8 cellular contexts compared by ENCODE assay signal in genomic region chr1:37475380-37476086, GRCh38. TPM values are rescaled to one million over a fixed set of nuclear protein-coding genes. Genes with fewer than 3 reads are reported as not detected.
DNase-seq lines count a peak whose midpoint lies in the region; ATAC-seq, FAIRE-seq and TF ChIP-seq lines count a peak whose summit lies in the region.

No MANE protein-coding gene starts in this region.

- no peaks in the 10 kb centered on the region for H3K9me3 ChIP-seq in heart right ventricle
- H3K9me3 ChIP-seq in liver (ENCODE audit: control insufficient read depth in 4 of 4, low read length in 3 of 4), result no peaks in the 10 kb centered on the region
- no peaks in the 10 kb centered on the region for H3K9me3 ChIP-seq in upper lobe of left lung

- peak in 1 of 4 donors; percentile 14 for TF ChIP-seq POLR2A in upper lobe of left lung (IDR thresholded peaks at IDR 0.05)

- intact Hi-C loops in heart right ventricle (cut with DNase I) (loop anchor here in 2 of 10 donors (5.0 kb wide), 2 partner anchors 122 to 217 kb away; partner anchors contain the start of genes CDCA8 (in 1 of the 2) and GNL2 (in 1 of the 2)), Right ventricle myocardium inferior (cut with DNase I) (loop anchor here (10.0 kb wide), 1 partner anchor 79 kb away; the partner anchor contains the start of genes DNALI1 and SNIP1)

- no peak for FAIRE-seq in frontal cortex (lab: Jason Lieb, UNC)

- no peak for TF ChIP-seq RAD21 in liver (IDR thresholded peaks at IDR 0.05)

- H3K27ac ChIP-seq in heart right ventricle (peak overlapping the region in 9 of 10 donors; percentile 62 to 98 (median 94)), adipose tissue (ENCODE audit: low read depth, low read length) (peak overlapping the region; percentile 83), liver (ENCODE audit: low read depth in 1 of 2, low read length in 2 of 2) (peak overlapping the region; percentile 95 to 97), upper lobe of left lung (peak overlapping the region; percentile 96 to 99 (median 96))

- no peak for TF ChIP-seq CTCF in heart right ventricle (IDR thresholded peaks at IDR 0.05)
- TF ChIP-seq CTCF in liver (IDR thresholded peaks at IDR 0.05; ENCODE audit: low read depth, low read length, missing input control), result no peak
- no peak for TF ChIP-seq CTCF in upper lobe of left lung (IDR thresholded peaks at IDR 0.05)

- peaks cover 0 to 44% (median 5%) of the 10 kb centered on the region in 9 donors for H3K36me3 ChIP-seq in heart right ventricle
- peaks cover 0 to 4% (median 3%) of the 10 kb centered on the region in 4 donors for H3K36me3 ChIP-seq in liver (ENCODE audit: control insufficient read depth in 4 of 4, insufficient read depth in 3 of 4, low read depth in 1 of 4, low read length in 3 of 4)
- H3K36me3 ChIP-seq in upper lobe of left lung, result peaks cover 2 to 44% (median 19%) of the 10 kb centered on the region in 4 donors

- H3K4me1 ChIP-seq in heart right ventricle (peaks cover 30 to 92% (median 84%) of the 10 kb centered on the region in 9 donors), liver (ENCODE audit: control insufficient read depth in 4 of 4, insufficient read depth in 4 of 4, low read length in 3 of 4) (peaks cover 25 to 64% (median 42%) of the 10 kb centered on the region in 4 donors), upper lobe of left lung (peaks cover 81 to 91% (median 88%) of the 10 kb centered on the region in 4 donors)

- DNase-seq in heart right ventricle (peak in 1 of 2 donors; percentile 12), Right ventricle myocardium inferior (ENCODE audit: missing footprints) (no peak), upper lobe of left lung (peak; percentile 30 to 67), frontal cortex (ENCODE audit: low spot score in 2 of 2) (no peak), NCI-H1436 (lab: John Stamatoyannopoulos, UW) (no peak)

- peak overlapping the region; percentile 76 to 97 for H3K9ac ChIP-seq in liver (ENCODE audit: low read depth in 1 of 2, low read length in 2 of 2)

- no peaks in the 10 kb centered on the region for H3K27me3 ChIP-seq in heart right ventricle
- no peaks in the 10 kb centered on the region for H3K27me3 ChIP-seq in liver (ENCODE audit: control insufficient read depth in 4 of 4, insufficient read depth in 4 of 4, low read length in 3 of 4)
- H3K27me3 ChIP-seq in upper lobe of left lung, result no peaks in the 10 kb centered on the region

- ATAC-seq in heart right ventricle (no peak), Right ventricle myocardium inferior (no peak), upper lobe of left lung (ENCODE audit: low FRiP score in 2 of 2) (no peak), HG02973 (IDR thresholded peaks at IDR 0.05; ENCODE audit: unreplicated experiment) (no peak)

- TF ChIP-seq EP300 in upper lobe of left lung (IDR thresholded peaks at IDR 0.05), result no peak

- 89 to 95% methylated on average over 24 of the region's 24 CpGs for WGBS in heart right ventricle, 2 donors
- WGBS in adipose tissue, 3 donors, result 58 to 74% (median 73%) methylated on average over 24 of the region's 24 CpGs
- 74% methylated on average over 24 of the region's 24 CpGs for WGBS in liver
- WGBS in upper lobe of left lung, 2 donors, result 67 to 80% methylated on average over 1 to 23 of the region's 24 CpGs

- peak overlapping the region; percentile 59 to 98 (median 92) for H3K4me3 ChIP-seq in heart right ventricle
- H3K4me3 ChIP-seq in liver (ENCODE audit: low read depth in 1 of 3, low read length in 3 of 3), result peak overlapping the region; percentile 73 to 86 (median 73)
- peak overlapping the region; percentile 75 to 92 (median 84) for H3K4me3 ChIP-seq in upper lobe of left lung

TF ChIP-seq in liver, 16 proteins besides CTCF, POLR2A, EP300 and RAD21:
- TF ChIP-seq ZBTB33 (IDR thresholded peaks at IDR 0.05) (no peak), EGR1 (IDR thresholded peaks at IDR 0.05; ENCODE audit: low read depth in 2 of 2) (no peak), FOXA2 (IDR thresholded peaks at IDR 0.05) (no peak), YY1 (IDR thresholded peaks at IDR 0.05) (no peak), JUND (IDR thresholded peaks at IDR 0.05) (no peak), NR2F2 (IDR thresholded peaks at IDR 0.05) (no peak), FOXA1 (IDR thresholded peaks at IDR 0.05) (no peak)

RNA-seq across cellular contexts. Expression of gene ZC3H12A, which starts 1.2 kb away (rescaled TPM):
- total RNA-seq in heart right ventricle (10 to 100 TPM in 1 of 10 donors, 1 to 10 TPM in 9; 2.9 to 10.9 (median 4.9) TPM), Right ventricle myocardium inferior (4.3 TPM), liver (10 to 100 TPM in 1 of 2 donors, 1 to 10 TPM in 1; 2.9 to 10.9 TPM), upper lobe of left lung (10 to 100 TPM; 17.6 to 55.5 (median 26.2) TPM), frontal cortex (0.41 TPM)
- polyA plus RNA-seq in heart right ventricle (1 to 10 TPM; 4.5 to 5.2 TPM), adipose tissue (100 to 1,000 TPM in 1 of 3 donors, 10 to 100 TPM in 1, 1 to 10 TPM in 1; 7.1 to 104 (median 40.0) TPM), liver (1 to 10 TPM; 2.1 to 3.0 TPM)

RNA-seq across cellular contexts. Expression of gene MEAF6, which starts 39.0 kb away (rescaled TPM):
- 10 to 100 TPM; 27.8 to 59.9 (median 38.0) TPM for total RNA-seq in heart right ventricle
- polyA plus RNA-seq in heart right ventricle, result 10 to 100 TPM; 33.8 to 34.0 TPM
- 35.9 TPM for total RNA-seq in Right ventricle myocardium inferior
- polyA plus RNA-seq in adipose tissue, result 10 to 100 TPM; 27.6 to 57.4 (median 32.1) TPM
- 10 to 100 TPM; 23.5 to 25.3 TPM for total RNA-seq in liver
- 10 to 100 TPM; 18.7 to 18.8 TPM for polyA plus RNA-seq in liver
- total RNA-seq in upper lobe of left lung, result 100 to 1,000 TPM in 2 of 6 donors, 10 to 100 TPM in 4; 59.9 to 131 (median 75.1) TPM
- 147 TPM for total RNA-seq in frontal cortex

Comparison
In these comparisons a context has a peak if more than half of its experiments do, and no peak if none do; other contexts are left out.
1. DNase-seq: peak in upper lobe of left lung (2 of 2); none in Right ventricle myocardium inferior (single experiment), frontal cortex (0 of 2) and NCI-H1436 (single experiment).
2. Peak in every context shown above with its lines, with median percentiles within 50 percentile points of each other: H3K27ac ChIP-seq and H3K4me3 ChIP-seq.